23 cellular contexts compared by ENCODE assay signal in the genomic region with DNA sequence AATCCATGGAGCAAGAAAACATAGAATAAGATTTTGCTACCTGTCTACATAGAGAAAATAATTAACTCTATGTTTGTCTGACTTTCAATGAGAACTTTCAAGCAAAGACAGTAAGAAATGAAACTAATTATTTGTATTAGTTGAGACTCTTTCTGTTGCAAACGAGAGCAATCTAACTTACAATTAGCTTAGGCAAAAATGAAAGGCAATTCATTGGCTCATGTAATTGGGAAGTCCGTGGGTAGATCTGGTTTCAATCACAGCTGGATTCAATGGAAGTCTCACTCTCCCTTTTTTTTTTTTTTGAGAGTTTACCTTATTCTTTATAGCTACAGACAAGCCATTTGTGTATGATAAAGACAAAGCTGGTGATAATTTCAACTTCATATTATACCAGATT.
"Had no signal": no experiment of that assay in that cellular context is flagged by ENCODE, and none has a peak within 500 bp of the region (broad histone marks: within the 10 kb centered on the region; RNA-seq: fewer than 3 reads in every experiment).

No MANE protein-coding gene starts in this region.

- H3K4me3 Mint-ChIP-seq: dendritic cell treated with granulocyte-macrophage colony-stimulating factor and Interleukin-4, amounts not matched to agents 40 ng/mL and 50 ng/mL, for 4 days; endodermal cell; naive thymus-derived CD4-positive, alpha-beta T cell; nephron progenitor cell; stimulated activated naive B cell treated with anti-CD40 and anti-IgM and Interleukin-4, amounts not matched to agents 10 μg/mL and 1 μg/mL and 100 μg/mL, for 72 hours; stimulated activated naive CD8-positive, alpha-beta T cell treated with anti-CD3 and anti-CD28 coated beads, Interleukin-15, amount 100 ng/mL, for 72 hours had no signal

- H3K4me3 ChIP-seq: hepatocyte, lung, psoas muscle, sigmoid colon, skin epidermis, testis, tibial nerve, upper lobe of right lung, vagina had no signal

- H3K9me3 Mint-ChIP-seq: dendritic cell treated with granulocyte-macrophage colony-stimulating factor and Interleukin-4, amounts not matched to agents 40 ng/mL and 50 ng/mL, for 4 days; endodermal cell; nephron progenitor cell; stimulated activated naive CD8-positive, alpha-beta T cell treated with anti-CD3 and anti-CD28 coated beads, Interleukin-15, amount 100 ng/mL, for 72 hours had no signal

- H3K27ac ChIP-seq: hepatocyte, neutrophil, psoas muscle, sigmoid colon, skin epidermis, testis, tibial nerve, upper lobe of right lung, vagina had no signal

- FAIRE-seq: colon, endothelial cell of umbilical vein had no signal

- H3K36me3 ChIP-seq: neutrophil, sigmoid colon, tibial nerve, upper lobe of right lung, vagina had no signal

- H2AFZ ChIP-seq: hepatocyte had no signal

- H3K4me1 Mint-ChIP-seq: stimulated activated naive B cell treated with anti-CD40 and anti-IgM and Interleukin-4, amounts not matched to agents 10 μg/mL and 1 μg/mL and 100 μg/mL, for 72 hours; stimulated activated naive CD8-positive, alpha-beta T cell treated with anti-CD3 and anti-CD28 coated beads, Interleukin-15, amount 100 ng/mL, for 72 hours had no signal

- H3K4me1 ChIP-seq: psoas muscle, sigmoid colon, testis, tibial nerve, upper lobe of right lung, vagina had no signal

- ATAC-seq: left colon; left ventricle myocardium superior; naive thymus-derived CD4-positive, alpha-beta T cell; stimulated activated naive B cell treated with anti-CD40 and anti-IgM and Interleukin-4, amounts not matched to agents 10 μg/mL and 1 μg/mL and 100 μg/mL, for 72 hours; stimulated activated naive CD8-positive, alpha-beta T cell treated with anti-CD3 and anti-CD28 coated beads, Interleukin-15, amount 100 ng/mL, for 72 hours; upper lobe of right lung had no signal

- H3K79me2 ChIP-seq: hepatocyte had no signal

- H3K36me3 Mint-ChIP-seq: naive thymus-derived CD4-positive, alpha-beta T cell; stimulated activated naive B cell treated with anti-CD40 and anti-IgM and Interleukin-4, amounts not matched to agents 10 μg/mL and 1 μg/mL and 100 μg/mL, for 72 hours had no signal

- H3K27me3 ChIP-seq: hepatocyte, neutrophil, sigmoid colon, testis, tibial nerve, upper lobe of right lung, vagina had no signal

- H3K27ac Mint-ChIP-seq: dendritic cell treated with granulocyte-macrophage colony-stimulating factor and Interleukin-4, amounts not matched to agents 40 ng/mL and 50 ng/mL, for 4 days; endodermal cell; naive thymus-derived CD4-positive, alpha-beta T cell; nephron progenitor cell; stimulated activated naive B cell treated with anti-CD40 and anti-IgM and Interleukin-4, amounts not matched to agents 10 μg/mL and 1 μg/mL and 100 μg/mL, for 72 hours; stimulated activated naive CD8-positive, alpha-beta T cell treated with anti-CD3 and anti-CD28 coated beads, Interleukin-15, amount 100 ng/mL, for 72 hours had no signal

- DNase-seq: endodermal cell; left colon; left ventricle myocardium superior; mesendoderm; naive thymus-derived CD4-positive, alpha-beta T cell; nephron progenitor cell; psoas muscle; sigmoid colon; stimulated activated CD4-positive, alpha-beta T cell treated with anti-CD3 and anti-CD28 coated beads, Interleukin-2, amount 100 ng/mL, for 24 hours; stimulated activated CD4-positive, alpha-beta T cell treated with anti-CD3 and anti-CD28 coated beads, Interleukin-4, amount 100 ng/mL, for 4 hours; stimulated activated naive B cell treated with anti-CD40 and anti-IgM and Interleukin-4, amounts not matched to agents 10 μg/mL and 1 μg/mL and 100 μg/mL, for 72 hours; stimulated activated naive CD8-positive, alpha-beta T cell treated with anti-CD3 and anti-CD28 coated beads, Interleukin-15, amount 100 ng/mL, for 72 hours; testis; upper lobe of right lung had no signal

- H3K9me3 ChIP-seq: neutrophil, psoas muscle, sigmoid colon, testis, tibial nerve, upper lobe of right lung, vagina had no signal

- H3K27me3 Mint-ChIP-seq: dendritic cell treated with granulocyte-macrophage colony-stimulating factor and Interleukin-4, amounts not matched to agents 40 ng/mL and 50 ng/mL, for 4 days; stimulated activated naive CD8-positive, alpha-beta T cell treated with anti-CD3 and anti-CD28 coated beads, Interleukin-15, amount 100 ng/mL, for 72 hours had no signal

- H3K4me2 ChIP-seq: hepatocyte had no signal
